Comparison of ENCODE assay signal across 1 cellular context in genomic region chr2:70998885-70999284, GRCh38.
TF ChIP-seq lines count a peak whose summit lies in the region.

No MANE protein-coding gene starts in this region.

TF ChIP-seq in HepG2, 621 proteins besides CTCF, POLR2A, EP300 and RAD21:
- TF ChIP-seq ZMYM3 (CRISPR knock-in tag; IDR thresholded peaks at IDR 0.05): peak; percentile 36; the same call in 1 of the 2 replicates
- 0 out of 2 replicates have a peak, but pooled peaks have one; percentile 7 for TF ChIP-seq KLF11 (CRISPR knock-in tag; IDR thresholded peaks at IDR 0.05)
- peak; percentile 96 for TF ChIP-seq ZNF121 (CRISPR knock-in tag; IDR thresholded peaks at IDR 0.05)
- TF ChIP-seq KDM1A (CRISPR knock-in tag; IDR thresholded peaks at IDR 0.05): 0 out of 2 replicates have a peak, but pooled peaks have one; percentile 36
TF ChIP-seq in HepG2: peak in this region for 4; not testable (repeated sequence) for 617.
